ENCODE assay signal across 8 cellular contexts in the genomic region with DNA sequence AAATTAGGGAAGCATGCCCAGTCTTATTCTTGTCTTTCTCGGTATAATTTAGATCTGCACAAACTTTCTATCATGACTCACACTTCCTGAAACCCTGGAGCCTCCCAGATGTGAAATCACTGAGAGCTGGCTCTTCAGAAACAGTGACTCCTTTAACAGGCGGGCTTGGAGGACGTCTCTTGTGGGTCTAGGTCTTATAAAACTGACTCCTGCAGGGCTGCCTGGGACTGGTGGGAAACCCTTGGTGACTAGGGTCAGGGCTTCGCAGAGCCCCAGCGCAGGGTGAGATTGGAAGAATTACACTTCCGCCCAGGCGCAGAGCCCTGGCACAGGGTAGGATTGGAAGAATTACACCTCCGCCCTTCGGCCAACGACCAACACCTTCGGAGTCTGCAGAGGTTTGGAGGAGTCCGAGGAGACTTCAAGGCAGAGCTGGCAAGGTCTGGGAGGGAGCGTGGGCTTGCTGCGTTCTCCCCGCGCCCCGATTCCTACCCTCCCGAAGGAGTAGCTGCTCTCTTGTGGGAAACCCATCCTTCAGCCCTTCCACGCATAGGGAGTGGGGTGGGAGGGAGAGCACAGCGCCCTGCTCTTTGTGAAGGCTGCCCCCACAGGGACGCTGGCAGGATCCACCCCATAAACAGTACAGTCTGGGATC. TPM values are rescaled to one million over a fixed set of nuclear protein-coding genes. Genes with fewer than 3 reads are reported as not detected.
DNase-seq lines count a peak whose midpoint lies in the region; ATAC-seq and TF ChIP-seq lines count a peak whose summit lies in the region.

No MANE protein-coding gene starts in this region.

- no peaks in the 10 kb centered on the region for H3K27me3 Mint-ChIP-seq in activated CD4-positive, alpha-beta T cell treated with anti-CD3 and anti-CD28 coated beads for 36 hours
- H3K27me3 Mint-ChIP-seq in CD8-positive, alpha-beta T cell (ENCODE audit: low read depth), result no peaks in the 10 kb centered on the region

- peak; percentile 77 for ATAC-seq in activated CD4-positive, alpha-beta T cell treated with anti-CD3 and anti-CD28 coated beads for 36 hours
- peak; percentile 62 for ATAC-seq in stimulated activated effector memory CD8-positive, alpha-beta T cell treated with anti-CD3 and anti-CD28 coated beads, Interleukin-12 subunit alpha, Interleukin-12 subunit beta, amount 100 ng/mL, for 72 hours
- no peak for ATAC-seq in CD8-positive, alpha-beta T cell

- POLR2A ChIA-PET in activated CD4-positive, alpha-beta T cell treated with anti-CD3 and anti-CD28 coated beads for 36 hours (lab: Charles Lee), result interaction anchor here (0.6 to 0.8 kb wide), 5 partner anchors 9 to 564 kb away, joined by 3 to 9 read pairs (median 5); partner anchors contain the start of gene PSMC4
- POLR2A ChIA-PET in CD8-positive, alpha-beta T cell (lab: Charles Lee), result no interaction called here

- H3K27ac ChIP-seq in CD8-positive, alpha-beta T cell (ENCODE audit: low read depth, low read length), result no peak overlapping the region

- no peaks in the 10 kb centered on the region for H3K9me3 Mint-ChIP-seq in activated CD4-positive, alpha-beta T cell treated with anti-CD3 and anti-CD28 coated beads for 36 hours (ENCODE audit: low read depth)
- no peaks in the 10 kb centered on the region for H3K9me3 Mint-ChIP-seq in stimulated activated effector memory CD8-positive, alpha-beta T cell treated with anti-CD3 and anti-CD28 coated beads, Interleukin-12 subunit alpha, Interleukin-12 subunit beta, amount 100 ng/mL, for 72 hours
- H3K9me3 Mint-ChIP-seq in CD8-positive, alpha-beta T cell, result no peaks in the 10 kb centered on the region

- peaks cover 44% of the 10 kb centered on the region for H3K4me1 ChIP-seq in CD8-positive, alpha-beta T cell (ENCODE audit: insufficient read depth, low read length)

- H3K4me1 Mint-ChIP-seq in activated CD4-positive, alpha-beta T cell treated with anti-CD3 and anti-CD28 coated beads for 36 hours, result peaks cover 54% of the 10 kb centered on the region
- peaks cover 31% of the 10 kb centered on the region for H3K4me1 Mint-ChIP-seq in stimulated activated effector memory CD8-positive, alpha-beta T cell treated with anti-CD3 and anti-CD28 coated beads, Interleukin-12 subunit alpha, Interleukin-12 subunit beta, amount 100 ng/mL, for 72 hours
- H3K4me1 Mint-ChIP-seq in CD8-positive, alpha-beta T cell (ENCODE audit: low read depth), result peaks cover 33% of the 10 kb centered on the region

- no peak for TF ChIP-seq CTCF in epithelial cell of esophagus (IDR thresholded peaks at IDR 0.05; ENCODE audit: insufficient read depth, low read depth, low read length, missing control alignments)
- TF ChIP-seq CTCF in CD8-positive, alpha-beta T cell (IDR thresholded peaks at IDR 0.05), result no peak

- H3K27me3 ChIP-seq in CD8-positive, alpha-beta T cell (ENCODE audit: insufficient read depth, low read length), result no peaks in the 10 kb centered on the region

- peak; percentile 50 for DNase-seq in activated CD4-positive, alpha-beta T cell treated with anti-CD3 and anti-CD28 coated beads for 36 hours
- DNase-seq in activated CD4-positive, alpha-beta T cell treated with anti-CD3 and anti-CD28 coated beads for 1 hour, result no peak
- DNase-seq in epithelial cell of esophagus (ENCODE audit: low read depth), result peak; percentile 82
- no peak for DNase-seq in stimulated activated effector memory CD8-positive, alpha-beta T cell treated with anti-CD3 and anti-CD28 coated beads, Interleukin-12 subunit alpha, Interleukin-12 subunit beta, amount 100 ng/mL, for 72 hours (ENCODE audit: low spot score in 2 of 2)
- no peak for DNase-seq in UCSD-AML1 (lab: John Stamatoyannopoulos, UW; ENCODE audit: unreplicated experiment)
- DNase-seq in NCI-H1436 (lab: John Stamatoyannopoulos, UW), result no peak
- DNase-seq in CD8-positive, alpha-beta T cell, result no peak

- no peaks in the 10 kb centered on the region for H3K36me3 ChIP-seq in CD8-positive, alpha-beta T cell (ENCODE audit: insufficient read depth, low read length)

- CTCF ChIA-PET in activated CD4-positive, alpha-beta T cell treated with anti-CD3 and anti-CD28 coated beads for 36 hours (lab: Charles Lee), result interaction anchor here (0.7 to 1.7 kb wide), 3 partner anchors 10 to 437 kb away, joined by 4 to 5 read pairs (median 5); no protein-coding TSS in a partner anchor
- CTCF ChIA-PET in CD8-positive, alpha-beta T cell (lab: Charles Lee), result interaction anchor here (0.6 to 9.9 kb wide), 2 partner anchors 15 to 1493 kb away, joined by 3 to 176 read pairs; no protein-coding TSS in a partner anchor

- no peaks in the 10 kb centered on the region for H3K9me3 ChIP-seq in CD8-positive, alpha-beta T cell (ENCODE audit: low read length)

- H3K4me3 ChIP-seq in epithelial cell of esophagus (ENCODE audit: low read length), result no peak overlapping the region
- no peak overlapping the region for H3K4me3 ChIP-seq in CD8-positive, alpha-beta T cell (ENCODE audit: low read depth, low read length)

- H3K36me3 Mint-ChIP-seq in activated CD4-positive, alpha-beta T cell treated with anti-CD3 and anti-CD28 coated beads for 36 hours (ENCODE audit: low read depth), result no peaks in the 10 kb centered on the region
- H3K36me3 Mint-ChIP-seq in stimulated activated effector memory CD8-positive, alpha-beta T cell treated with anti-CD3 and anti-CD28 coated beads, Interleukin-12 subunit alpha, Interleukin-12 subunit beta, amount 100 ng/mL, for 72 hours, result no peaks in the 10 kb centered on the region
- no peaks in the 10 kb centered on the region for H3K36me3 Mint-ChIP-seq in CD8-positive, alpha-beta T cell

- peak overlapping the region; percentile 61 for H3K27ac Mint-ChIP-seq in activated CD4-positive, alpha-beta T cell treated with anti-CD3 and anti-CD28 coated beads for 36 hours
- peak overlapping the region; percentile 56 for H3K27ac Mint-ChIP-seq in stimulated activated effector memory CD8-positive, alpha-beta T cell treated with anti-CD3 and anti-CD28 coated beads, Interleukin-12 subunit alpha, Interleukin-12 subunit beta, amount 100 ng/mL, for 72 hours
- H3K27ac Mint-ChIP-seq in CD8-positive, alpha-beta T cell, result no peak overlapping the region

- intact Hi-C loops in activated CD4-positive, alpha-beta T cell treated with anti-CD3 and anti-CD28 coated beads for 36 hours (cut with DNase I, micrococcal nuclease), result no loop called here
- intact Hi-C loops in CD8-positive, alpha-beta T cell (cut with DNase I, micrococcal nuclease), result no loop called here

- no peak overlapping the region for H3K4me3 Mint-ChIP-seq in activated CD4-positive, alpha-beta T cell treated with anti-CD3 and anti-CD28 coated beads for 36 hours
- no peak overlapping the region for H3K4me3 Mint-ChIP-seq in stimulated activated effector memory CD8-positive, alpha-beta T cell treated with anti-CD3 and anti-CD28 coated beads, Interleukin-12 subunit alpha, Interleukin-12 subunit beta, amount 100 ng/mL, for 72 hours
- no peak overlapping the region for H3K4me3 Mint-ChIP-seq in CD8-positive, alpha-beta T cell

TF ChIP-seq in PFSK-1, 5 proteins besides CTCF, POLR2A, EP300 and RAD21:
- TF ChIP-seq TAF1 (IDR thresholded peaks at IDR 0.05; ENCODE audit: borderline replicate concordance, insufficient read depth, low read length) (peak; percentile 67; the same call in 1 of the 2 replicates), SIN3A (IDR thresholded peaks at IDR 0.05; ENCODE audit: borderline replicate concordance, insufficient read depth, low read length) (0 out of 2 replicates have a peak, but pooled peaks have one; percentile 47), POLR2AphosphoS5 (IDR thresholded peaks at IDR 0.05; ENCODE audit: low read depth, low read length) (peak; percentile 87), REST (IDR thresholded peaks at IDR 0.05; ENCODE audit: insufficient read depth in 1 of 2, low read depth in 2 of 2, low read length in 2 of 2) (no peak)

RNA-seq across cellular contexts. Expression of gene MAP3K10, which starts 43.4 kb away (rescaled TPM):
- 10 to 100 TPM in 1 of 2 experiments, 1 to 10 TPM in 1; 8.7 to 10.8 TPM for total RNA-seq in activated CD4-positive, alpha-beta T cell treated with anti-CD3 and anti-CD28 coated beads for 36 hours
- polyA plus RNA-seq in PFSK-1 (2012; ENCODE audit: insufficient read length, low read depth), result 41.3 TPM
- total RNA-seq in CD8-positive, alpha-beta T cell, result 10 to 100 TPM; 26.4 to 27.7 TPM

RNA-seq across cellular contexts. Expression of gene ZNF780A, which starts 57.1 kb away (rescaled TPM):
- total RNA-seq in activated CD4-positive, alpha-beta T cell treated with anti-CD3 and anti-CD28 coated beads for 36 hours, result 10 to 100 TPM; 19.2 to 19.4 TPM
- 2.1 TPM for polyA plus RNA-seq in PFSK-1 (2012; ENCODE audit: insufficient read length, low read depth)
- 10 to 100 TPM; 10.6 to 11.6 TPM for total RNA-seq in CD8-positive, alpha-beta T cell

Comparison
In these comparisons a context has a peak if more than half of its experiments do, and no peak if none do; other contexts are left out.
1. DNase-seq: peak in activated CD4-positive, alpha-beta T cell treated with anti-CD3 and anti-CD28 coated beads for 36 hours (single experiment) and epithelial cell of esophagus (single experiment); none in activated CD4-positive, alpha-beta T cell treated with anti-CD3 and anti-CD28 coated beads for 1 hour (single experiment), stimulated activated effector memory CD8-positive, alpha-beta T cell treated with anti-CD3 and anti-CD28 coated beads, Interleukin-12 subunit alpha, Interleukin-12 subunit beta, amount 100 ng/mL, for 72 hours (0 of 2), UCSD-AML1 (single experiment), NCI-H1436 (single experiment) and CD8-positive, alpha-beta T cell (0 of 7).